Comparison of ENCODE assay signal across 10 cellular contexts in genomic region chr7:6579446-6579845, GRCh38. TPM values are rescaled to one million over a fixed set of nuclear protein-coding genes. Genes with fewer than 3 reads are reported as not detected.
A peak's percentile ranks its signal among the peaks of the same experiment; 100 is the strongest.
DNase-seq lines count a peak whose midpoint lies in the region; ATAC-seq and TF ChIP-seq lines count a peak whose summit lies in the region.
"Had no signal": no experiment of that assay in that cellular context is flagged by ENCODE, and none has a peak within 500 bp of the region (broad histone marks: within the 10 kb centered on the region; RNA-seq: fewer than 3 reads in every experiment).

No MANE protein-coding gene starts in this region.

- in situ Hi-C loops in GM23248 (cut with MboI): loop anchor here (25.0 kb wide), 1 partner anchor 358 kb away; no protein-coding TSS in a partner anchor

- H3K4me3 ChIP-seq in GM23248 (no peak overlapping the region), WI38 (ENCODE audit: low read depth, low read length) (no peak overlapping the region)
- H3K4me3 ChIP-seq: psoas muscle had no signal

- H3K4me2 ChIP-seq in GM23248 (ENCODE audit: unreplicated experiment): no peak overlapping the region

- 0 out of 2 replicates have a peak, but pooled peaks cover 6% of the 10 kb centered on the region for H3K4me1 ChIP-seq in GM23248 (ENCODE audit: insufficient read depth)

- no peaks in the 10 kb centered on the region for H3K9me3 ChIP-seq in GM23248 (ENCODE audit: low read depth)
- H3K9me3 ChIP-seq: psoas muscle had no signal

- 0 out of 2 replicates have a peak, but pooled peaks cover 6% of the 10 kb centered on the region for H3K79me2 ChIP-seq in GM23248 (ENCODE audit: insufficient read depth)

- no peak overlapping the region for H3K9ac ChIP-seq in GM23248

- WGBS in GM23248 (ENCODE audit: low coverage in 1 of 2, low lambda C conversion rate in 2 of 2, missing lambda C conversion rate in 2 of 2), 2 experiments: 98 to 100% methylated on average over 4 of the region's 4 CpGs

- 0 out of 2 replicates have a peak, but pooled peaks have one; percentile 14 for TF ChIP-seq CTCF in WI38 (IDR thresholded peaks at IDR 0.05; ENCODE audit: low read depth, low read length)

- H4K20me1 ChIP-seq in GM23248 (ENCODE audit: insufficient read depth): no peaks in the 10 kb centered on the region

- peaks cover 5% of the 10 kb centered on the region; the same call in 1 of the 2 replicates for H3K36me3 ChIP-seq in GM23248 (ENCODE audit: low read depth)

- H3F3A ChIP-seq in GM23248 (ENCODE audit: insufficient read depth): no peaks in the 10 kb centered on the region

- no peak for ATAC-seq in left lobe of liver
- ATAC-seq in HG03460 (IDR thresholded peaks at IDR 0.05; ENCODE audit: unreplicated experiment): no peak
- ATAC-seq in HG02763 (IDR thresholded peaks at IDR 0.05; ENCODE audit: unreplicated experiment): no peak
- ATAC-seq: psoas muscle had no signal

- H3K9me2 ChIP-seq in GM23248 (ENCODE audit: insufficient read depth): no peaks in the 10 kb centered on the region

- H3K27ac ChIP-seq in GM23248: no peak overlapping the region
- H3K27ac ChIP-seq: psoas muscle had no signal

- no peak overlapping the region for H2AFZ ChIP-seq in GM23248

- H3K27me3 ChIP-seq in GM23248 (replicated peaks; ENCODE audit: insufficient read depth): no peaks in the 10 kb centered on the region

- DNase-seq in CD1c-positive myeloid dendritic cell (ENCODE audit: extremely low spot score): peak; percentile 80
- peak; percentile 54 for DNase-seq in GM23248
- peak; percentile 48 for DNase-seq in kidney tubule cell (ENCODE audit: low spot score)
- no peak for DNase-seq in left lobe of liver (ENCODE audit: low spot score)
- no peak for DNase-seq in effector CD4-positive, alpha-beta T cell
- DNase-seq: psoas muscle had no signal

RNA-seq across cellular contexts. Expression of gene ZDHHC4, which starts 2.2 kb away (rescaled TPM):
- total RNA-seq in GM23248 (2014; rRNA removed; shearing (Covaris generic)): 52.5 and 55.4 TPM in 2 replicates
- polyA plus RNA-seq in GM23248 (2016; fragmentation: Nextera tagmentation; extraction: Ambion mirVana): 68.8 and 72.6 TPM in 2 replicates
- total RNA-seq in left lobe of liver: 38.3 TPM

RNA-seq across cellular contexts. Expression of gene INTS15, which starts 10.4 kb away (rescaled TPM):
- 14.4 and 17.9 TPM in 2 replicates for total RNA-seq in GM23248 (2014; rRNA removed; shearing (Covaris generic))
- 11.1 and 11.3 TPM in 2 replicates for polyA plus RNA-seq in GM23248 (2016; fragmentation: Nextera tagmentation; extraction: Ambion mirVana)
- total RNA-seq in left lobe of liver: 14.1 TPM

RNA-seq across cellular contexts. Expression of gene GRID2IP, which starts 28.2 kb away (rescaled TPM):
- not detected in 2 replicates for total RNA-seq in GM23248 (2014; rRNA removed; shearing (Covaris generic))
- not detected in 2 replicates for polyA plus RNA-seq in GM23248 (2016; fragmentation: Nextera tagmentation; extraction: Ambion mirVana)
- not detected for total RNA-seq in left lobe of liver
- total RNA-seq: NCI-H460 had no signal

RNA-seq across cellular contexts. Expression of gene ZNF853, which starts 36.0 kb away (rescaled TPM):
- total RNA-seq in GM23248 (2014; rRNA removed; shearing (Covaris generic)): 0.22 and 0.51 TPM in 2 replicates
- not detected in 2 replicates for polyA plus RNA-seq in GM23248 (2016; fragmentation: Nextera tagmentation; extraction: Ambion mirVana)
- 0.10 TPM for total RNA-seq in left lobe of liver

RNA-seq across cellular contexts. Expression of gene ZNF316, which starts 57.7 kb away (rescaled TPM):
- 14.3 and 28.6 TPM in 2 replicates for total RNA-seq in GM23248 (2014; rRNA removed; shearing (Covaris generic))
- polyA plus RNA-seq in GM23248 (2016; fragmentation: Nextera tagmentation; extraction: Ambion mirVana): 1.1 and 1.2 TPM in 2 replicates
- 18.6 TPM for total RNA-seq in left lobe of liver

Comparison
In these comparisons a context has a peak if more than half of its experiments do, and no peak if none do; other contexts are left out.
1. DNase-seq: peak in CD1c-positive myeloid dendritic cell (single experiment), GM23248 (single experiment) and kidney tubule cell (single experiment); none in left lobe of liver (single experiment) and effector CD4-positive, alpha-beta T cell (single experiment).